ENCODE assay signal across 14 cellular contexts in genomic region chr4:98290511-98290910, GRCh38. TPM values are rescaled to one million over a fixed set of nuclear protein-coding genes. Genes with fewer than 3 reads are reported as not detected.
DNase-seq lines count a peak whose midpoint lies in the region; ATAC-seq, FAIRE-seq and TF ChIP-seq lines count a peak whose summit lies in the region.
"Had no signal": no experiment of that assay in that cellular context is flagged by ENCODE, and none has a peak within 500 bp of the region (broad histone marks: within the 10 kb centered on the region; RNA-seq: fewer than 3 reads in every experiment).

No MANE protein-coding gene starts in this region.

- H3K79me2 ChIP-seq in K562 (ENCODE audit: control insufficient read depth, insufficient read depth, low read length), result peaks cover 37% of the 10 kb centered on the region
- H3K79me2 ChIP-seq: parathyroid adenoma had no signal

- H3K27ac Mint-ChIP-seq in naive thymus-derived CD8-positive, alpha-beta T cell, result peak overlapping the region in 6 of 10 donors; percentile 0 to 77 (median 4)
- H3K27ac Mint-ChIP-seq in activated CD4-positive, alpha-beta T cell treated with anti-CD3 and anti-CD28 coated beads, Interleukin-2, amount 10 ng/mL, durations not matched to agents 7 days and 5 days, result no peak overlapping the region
- H3K27ac Mint-ChIP-seq: T-helper 1 cell treated with Interleukin-12 subunit alpha and Interleukin-12 subunit beta and Interleukin-4 antibody, amounts not matched to agents 30 μg/mL and 1 μg/mL, for 36 hours had no signal

- no peak overlapping the region for H3K9ac ChIP-seq in K562 (ENCODE audit: insufficient read depth in 1 of 2, low read depth in 2 of 2, low read length in 2 of 2)
- H3K9ac ChIP-seq: parathyroid adenoma had no signal

- no peaks in the 10 kb centered on the region for H3K27me3 ChIP-seq in K562 (ENCODE audit: control insufficient read depth in 2 of 2, insufficient read depth in 2 of 2, low read length in 2 of 2)
- H3K27me3 ChIP-seq: body of pancreas had no signal

- POLR2A ChIA-PET in K562 (lab: Yijun Ruan, JAX), result interaction anchor here (0.6 to 1.1 kb wide), 2 partner anchors 9 to 427 kb away, joined by 3 read pairs; no protein-coding TSS in a partner anchor
- POLR2A ChIA-PET in naive thymus-derived CD8-positive, alpha-beta T cell (lab: Charles Lee), result no interaction called here
- POLR2A ChIA-PET in activated CD4-positive, alpha-beta T cell treated with anti-CD3 and anti-CD28 coated beads, Interleukin-2, amount 10 ng/mL, durations not matched to agents 7 days and 5 days (lab: Charles Lee), result interaction anchor here (0.6 to 1.7 kb wide), 2 partner anchors 29 to 437 kb away, joined by 3 to 4 read pairs; partner anchors contain the start of gene RAP1GDS1

- H3K4me3 ChIP-seq in K562, result no peak overlapping the region
- H3K4me3 ChIP-seq: body of pancreas had no signal

- H2AFZ ChIP-seq in K562 (ENCODE audit: low read depth, low read length), result no peak overlapping the region
- H2AFZ ChIP-seq: parathyroid adenoma had no signal

- H3K4me1 ChIP-seq in K562 (replicated peaks in 1 of 2; ENCODE audit: control insufficient read depth in 2 of 2, insufficient read depth in 2 of 2, low read length in 2 of 2), result no peaks in the 10 kb centered on the region
- H3K4me1 ChIP-seq: parathyroid adenoma had no signal

- in situ Hi-C loops in K562 (cut with MboI), result no loop called here

- peak overlapping the region; percentile 88 for H3K27ac ChIP-seq in KOPT-K1 (ENCODE audit: low read depth, low read length, poor library complexity, severe bottlenecking)
- no peak overlapping the region for H3K27ac ChIP-seq in K562 (ENCODE audit: extremely low read depth, low read depth, low read length)
- H3K27ac ChIP-seq: body of pancreas, parathyroid adenoma had no signal

- ATAC-seq in K562, result peak; percentile 46; the same call in 2 of the 3 replicates
- no peak for ATAC-seq in naive thymus-derived CD8-positive, alpha-beta T cell
- ATAC-seq: body of pancreas, left lobe of liver had no signal

- no TSS peak for BruUV-seq in K562 (replicated peaks; lab: Mats Ljungman, UMichigan)

- H3K9me1 ChIP-seq in K562 (ENCODE audit: control insufficient read depth, insufficient read depth, low read length), result no peaks in the 10 kb centered on the region

- CTCF ChIA-PET in K562 (lab: Yijun Ruan, JAX; ENCODE audit: low intra/inter-chr PET ratio), result no interaction called here
- CTCF ChIA-PET in activated CD4-positive, alpha-beta T cell treated with anti-CD3 and anti-CD28 coated beads, Interleukin-2, amount 10 ng/mL, durations not matched to agents 7 days and 5 days (lab: Charles Lee), result interaction anchor here (0.7 kb wide), 1 partner anchor 47 kb away, joined by 3 read pairs; no protein-coding TSS in a partner anchor

- no peak overlapping the region for H3K4me2 ChIP-seq in K562 (ENCODE audit: insufficient read depth, low read length)

- TF ChIP-seq CTCF in K562 (IDR thresholded peaks at IDR 0.05 in 2 of 3, conservative IDR thresholded peaks at IDR 0.05 in 1 of 3; ENCODE audit: insufficient read depth in 2 of 3, low read depth in 1 of 3, low read length in 3 of 3), result no peak

- peaks cover 10 to 24% (median 15%) of the 10 kb centered on the region in 3 donors for H3K36me3 Mint-ChIP-seq in naive thymus-derived CD8-positive, alpha-beta T cell
- H3K36me3 Mint-ChIP-seq in activated CD4-positive, alpha-beta T cell treated with anti-CD3 and anti-CD28 coated beads, Interleukin-2, amount 10 ng/mL, durations not matched to agents 7 days and 5 days (ENCODE audit: low read depth), result peaks cover 18% of the 10 kb centered on the region

- no peaks in the 10 kb centered on the region for H3K9me3 Mint-ChIP-seq in naive thymus-derived CD8-positive, alpha-beta T cell
- peaks cover 7% of the 10 kb centered on the region for H3K9me3 Mint-ChIP-seq in activated CD4-positive, alpha-beta T cell treated with anti-CD3 and anti-CD28 coated beads, Interleukin-2, amount 10 ng/mL, durations not matched to agents 7 days and 5 days
- H3K9me3 Mint-ChIP-seq: T-helper 1 cell treated with Interleukin-12 subunit alpha and Interleukin-12 subunit beta and Interleukin-4 antibody, amounts not matched to agents 30 μg/mL and 1 μg/mL, for 36 hours had no signal

- H3K4me1 Mint-ChIP-seq in naive thymus-derived CD8-positive, alpha-beta T cell, result peaks cover 20 to 61% (median 33%) of the 10 kb centered on the region in 4 donors
- H3K4me1 Mint-ChIP-seq in activated CD4-positive, alpha-beta T cell treated with anti-CD3 and anti-CD28 coated beads, Interleukin-2, amount 10 ng/mL, durations not matched to agents 7 days and 5 days, result peaks cover 27% of the 10 kb centered on the region

- peak; percentile 25 for DNase-seq in AG20443 (ENCODE audit: low spot score)
- no peak for DNase-seq in K562 (ENCODE audit: extremely low read depth in 1 of 4, low spot score in 3 of 4)
- no peak for DNase-seq in naive thymus-derived CD8-positive, alpha-beta T cell
- DNase-seq in stimulated activated CD8-positive, alpha-beta memory T cell treated with anti-CD3 and anti-CD28 coated beads, Interleukin-4, amount 100 ng/mL, for 48 hours, result no peak
- DNase-seq in NCI-H345 (lab: John Stamatoyannopoulos, UW), result no peak
- no peak for DNase-seq in GM19238 (ENCODE audit: insufficient read length, low spot score)
- DNase-seq in activated CD4-positive, alpha-beta T cell treated with anti-CD3 and anti-CD28 coated beads, Interleukin-2, amount 10 ng/mL, durations not matched to agents 7 days and 5 days, result no peak
- DNase-seq: body of pancreas, foreskin melanocyte, NCI-H1105 treated with DMSO at 0.1 percent for 48 hours had no signal

- no peaks in the 10 kb centered on the region for H3K27me3 Mint-ChIP-seq in naive thymus-derived CD8-positive, alpha-beta T cell
- H3K27me3 Mint-ChIP-seq in activated CD4-positive, alpha-beta T cell treated with anti-CD3 and anti-CD28 coated beads, Interleukin-2, amount 10 ng/mL, durations not matched to agents 7 days and 5 days, result no peaks in the 10 kb centered on the region

- TF ChIP-seq EP300 in K562 (IDR thresholded peaks at IDR 0.05; ENCODE audit: low read length), result no peak; the same call in 1 of the 2 replicates

- no peaks in the 10 kb centered on the region for H4K20me1 ChIP-seq in K562 (replicated peaks; ENCODE audit: control insufficient read depth, insufficient read depth, low read length)

- no peak for TF ChIP-seq POLR2A in K562 (conservative IDR thresholded peaks at IDR 0.05)

- intact Hi-C loops in K562 (cut with micrococcal nuclease), result no loop called here

- TF ChIP-seq RAD21 in K562 (CRISPR knock-in tag; conservative IDR thresholded peaks at IDR 0.05 in 1 of 2, IDR thresholded peaks at IDR 0.05 in 1 of 2), result no peak

- FAIRE-seq in K562 (lab: Jason Lieb, UNC), result no peak

- 20% methylated on average over 2 of the region's 2 CpGs for WGBS in K562 (ENCODE audit: insufficient coverage, low coverage, missing lambda C conversion rate)

- peak overlapping the region in 1 of 10 donors; percentile 15 for H3K4me3 Mint-ChIP-seq in naive thymus-derived CD8-positive, alpha-beta T cell
- no peak overlapping the region for H3K4me3 Mint-ChIP-seq in activated CD4-positive, alpha-beta T cell treated with anti-CD3 and anti-CD28 coated beads, Interleukin-2, amount 10 ng/mL, durations not matched to agents 7 days and 5 days
- H3K4me3 Mint-ChIP-seq: T-helper 1 cell treated with Interleukin-12 subunit alpha and Interleukin-12 subunit beta and Interleukin-4 antibody, amounts not matched to agents 30 μg/mL and 1 μg/mL, for 36 hours had no signal

- H3K9me3 ChIP-seq in KOPT-K1 (ENCODE audit: insufficient read depth, low read length, poor library complexity, severe bottlenecking), result no peaks in the 10 kb centered on the region
- no peaks in the 10 kb centered on the region for H3K9me3 ChIP-seq in K562 (replicated peaks; ENCODE audit: control insufficient read depth, insufficient read depth, low read depth, low read length)
- H3K9me3 ChIP-seq: body of pancreas had no signal

- H3K36me3 ChIP-seq in KOPT-K1 (ENCODE audit: insufficient read depth, low read length) (peaks cover 22% of the 10 kb centered on the region), K562 (ENCODE audit: control insufficient read depth, insufficient read depth, low read length) (peaks cover 3% of the 10 kb centered on the region; the same call in 2 of the 3 replicates)

TF ChIP-seq in K562, 482 proteins besides CTCF, POLR2A, EP300 and RAD21 (continues in another document):
- TF ChIP-seq BRD4 (IDR thresholded peaks at IDR 0.05) (no peak), HNRNPH1 (optimal IDR thresholded peaks at IDR 0.05; ENCODE audit: low read depth, low read length) (no peak), ZNF589 (CRISPR knock-in tag; IDR thresholded peaks at IDR 0.05; ENCODE audit: low read depth) (peak; percentile 43; the same call in 1 of the 2 replicates)

RNA-seq across cellular contexts. Expression of gene RAP1GDS1, which starts 29.3 kb away (rescaled TPM):
- 36.0 and 67.3 TPM in 2 replicates for total RNA-seq in K562 (2011; cell fraction: chromatin; rRNA removed; ENCODE audit: low replicate concordance)
- 18.2 and 23.0 TPM in 2 replicates for total RNA-seq in K562 (2011; cell fraction: nucleolus; rRNA removed)
- 28.0 and 47.9 TPM in 2 replicates for total RNA-seq in K562 (2011; cell fraction: nucleoplasm; rRNA removed)
- 22.7 and 30.1 TPM in 2 replicates for total RNA-seq in K562 (2014; rRNA removed)
- 44.0 and 49.6 TPM in 2 replicates for total RNA-seq in K562 (2014; rRNA removed; fragmentation: Illumina TruSeq; extraction: Trizol)
- total RNA-seq in K562 (2015; rRNA removed; fragmentation: Illumina TruSeq; extraction: Trizol), result 26.8 and 31.5 TPM in 2 replicates
- 34.4 and 35.2 TPM in 2 replicates for total RNA-seq in K562 (2021)
- polyA plus RNA-seq in K562 (2011; rRNA removed), result 43.4 and 55.6 TPM in 2 replicates
- polyA plus RNA-seq in K562 (2011; cell fraction: cytosol; rRNA removed), result 16.8 and 24.6 TPM in 2 replicates
- polyA plus RNA-seq in K562 (2011; cell fraction: nucleus; rRNA removed), result 25.0 and 38.2 TPM in 2 replicates
- polyA plus RNA-seq in K562 (2012), result 27.1 and 28.9 TPM in 2 replicates
- polyA plus RNA-seq in K562 (2014; fragmentation: Illumina TruSeq; extraction: Trizol), result 31.1 TPM in 2 replicates
- polyA plus RNA-seq in K562 (2014; fragmentation: Nextera tagmentation; extraction: Ambion mirVana), result 10 to 100 TPM; 27.2 to 28.2 TPM
- polyA plus RNA-seq in K562 (2014; rRNA removed), result 32.9 and 40.5 TPM in 2 replicates
- polyA minus RNA-seq in K562 (2011; rRNA and poly(A)+ RNA removed), result 65.7 and 69.3 TPM in 2 replicates
- 20.5 and 24.0 TPM in 2 replicates for polyA minus RNA-seq in K562 (2011; cell fraction: cytosol; rRNA and poly(A)+ RNA removed)
- polyA minus RNA-seq in K562 (2011; cell fraction: nucleus; rRNA and poly(A)+ RNA removed), result 33.1 and 51.1 TPM in 2 replicates
- 10 to 100 TPM; 41.1 to 41.3 TPM for total RNA-seq in naive thymus-derived CD8-positive, alpha-beta T cell
- polyA plus RNA-seq in naive thymus-derived CD8-positive, alpha-beta T cell, result 10 to 100 TPM; 23.2 to 30.7 (median 25.2) TPM
- 10 to 100 TPM; 49.9 to 55.4 TPM for total RNA-seq in activated CD4-positive, alpha-beta T cell treated with anti-CD3 and anti-CD28 coated beads, Interleukin-2, amount 10 ng/mL, durations not matched to agents 7 days and 5 days
